In the genomic region with DNA sequence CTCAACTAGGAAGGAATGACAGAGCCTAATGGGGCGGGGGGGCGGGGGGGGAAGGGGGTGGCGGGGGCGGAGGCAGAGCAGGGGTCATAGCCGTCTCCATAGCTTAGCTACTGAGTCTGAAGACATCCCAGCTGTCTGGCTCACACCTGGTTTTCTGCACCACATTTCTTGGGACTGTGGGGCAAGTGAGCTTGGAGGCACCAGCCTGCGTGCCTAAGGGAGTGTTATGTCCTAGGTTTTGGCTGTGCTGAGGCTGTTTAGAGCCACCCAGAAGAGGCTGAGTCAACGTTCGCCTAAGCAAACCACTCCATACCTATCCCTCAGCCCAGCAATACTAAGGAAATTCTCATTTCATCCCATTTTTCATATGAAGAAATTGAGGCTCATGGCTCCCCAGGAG, we compare ENCODE assay signal across 8 cellular contexts. TPM values are rescaled to one million over a fixed set of nuclear protein-coding genes. Genes with fewer than 3 reads are reported as not detected.
DNase-seq lines count a peak whose midpoint lies in the region; ATAC-seq and TF ChIP-seq lines count a peak whose summit lies in the region.

No MANE protein-coding gene starts in this region.

- DNase-seq in Daoy (ENCODE audit: low read depth) (peak; percentile 38), WTC11 (ENCODE audit: low spot score) (no peak), foreskin keratinocyte (no peak), progenitor cell of endocrine pancreas (ENCODE audit: low spot score, unreplicated experiment) (no peak), NCI-H1694 treated with DMSO at 0.1 percent for 48 hours (lab: John Stamatoyannopoulos, UW) (no peak), mucosa of gallbladder (ENCODE audit: low spot score) (no peak), NCI-H1417 (lab: John Stamatoyannopoulos, UW) (no peak)
- no peak for DNase-seq in effector memory CD4-positive, alpha-beta T cell

- H3K4me1 ChIP-seq in foreskin keratinocyte = peaks cover 4% of the 10 kb centered on the region
- H3K4me1 ChIP-seq in effector memory CD4-positive, alpha-beta T cell (ENCODE audit: control insufficient read depth, insufficient read depth, low read length, poor library complexity, severe bottlenecking) = peaks cover 20% of the 10 kb centered on the region

- CTCF ChIA-PET in WTC11 (lab: Charles Lee) = interaction anchor here (0.5 to 1.0 kb wide), 6 partner anchors 23 to 64 kb away, joined by 3 read pairs; a partner anchor contains a TSS

- peaks cover 65% of the 10 kb centered on the region for H3K4me1 Mint-ChIP-seq in WTC11
- peaks cover 24% of the 10 kb centered on the region for H3K4me1 Mint-ChIP-seq in progenitor cell of endocrine pancreas (ENCODE audit: low read depth)

- H3K27ac ChIP-seq in foreskin keratinocyte = no peak overlapping the region
- H3K27ac ChIP-seq in effector memory CD4-positive, alpha-beta T cell (ENCODE audit: insufficient read depth, low read length, poor library complexity, severe bottlenecking) = no peak overlapping the region

- no peak for TF ChIP-seq CTCF in WTC11 (IDR thresholded peaks at IDR 0.05)
- TF ChIP-seq CTCF in foreskin keratinocyte (conservative IDR thresholded peaks at IDR 0.05) = no peak
- no peak for TF ChIP-seq CTCF in progenitor cell of endocrine pancreas (IDR thresholded peaks at IDR 0.05; ENCODE audit: unreplicated experiment)

- H3K4me3 Mint-ChIP-seq in WTC11 (peak overlapping the region; percentile 91), progenitor cell of endocrine pancreas (ENCODE audit: low read depth) (peak overlapping the region; percentile 85)

- H3K4me3 ChIP-seq in effector memory CD4-positive, alpha-beta T cell (ENCODE audit: insufficient read depth, low read depth, low read length, poor library complexity, severe bottlenecking) = no peak overlapping the region

- no peaks in the 10 kb centered on the region for H3K9me3 Mint-ChIP-seq in WTC11
- H3K9me3 Mint-ChIP-seq in progenitor cell of endocrine pancreas (ENCODE audit: low read depth) = no peaks in the 10 kb centered on the region

- no peak overlapping the region for H3K27ac Mint-ChIP-seq in WTC11
- H3K27ac Mint-ChIP-seq in progenitor cell of endocrine pancreas = no peak overlapping the region

- peaks cover 60% of the 10 kb centered on the region for H3K27me3 ChIP-seq in foreskin keratinocyte
- H3K27me3 ChIP-seq in effector memory CD4-positive, alpha-beta T cell (replicated peaks; ENCODE audit: control insufficient read depth, insufficient read depth, low read length, poor library complexity, severe bottlenecking) = peaks cover 21% of the 10 kb centered on the region

- POLR2A ChIA-PET in WTC11 (lab: Charles Lee) = interaction anchor here (1.7 kb wide), 1 partner anchor 33 kb away, joined by 11 read pairs; no protein-coding TSS in a partner anchor

- H3K27me3 Mint-ChIP-seq in WTC11 (ENCODE audit: low read depth) = peaks cover 24% of the 10 kb centered on the region
- H3K27me3 Mint-ChIP-seq in progenitor cell of endocrine pancreas = peaks cover 29% of the 10 kb centered on the region

- ATAC-seq in WTC11 (no peak), foreskin keratinocyte (peak; percentile 2)

- H3K36me3 Mint-ChIP-seq in WTC11 (no peaks in the 10 kb centered on the region), progenitor cell of endocrine pancreas (ENCODE audit: insufficient read depth) (no peaks in the 10 kb centered on the region)

- H3K9me3 ChIP-seq in effector memory CD4-positive, alpha-beta T cell (ENCODE audit: control insufficient read depth, low read length) = no peaks in the 10 kb centered on the region

- no peaks in the 10 kb centered on the region for H3K36me3 ChIP-seq in effector memory CD4-positive, alpha-beta T cell (ENCODE audit: control insufficient read depth, insufficient read depth, low read length)

TF ChIP-seq in WTC11, 78 proteins besides CTCF, POLR2A, EP300 and RAD21:
- no peak for TF ChIP-seq PRRX2 (CRISPR knock-in tag; IDR thresholded peaks at IDR 0.05)
- no peak for TF ChIP-seq EMX1 (CRISPR knock-in tag; IDR thresholded peaks at IDR 0.05)
- TF ChIP-seq, protein P1, sequence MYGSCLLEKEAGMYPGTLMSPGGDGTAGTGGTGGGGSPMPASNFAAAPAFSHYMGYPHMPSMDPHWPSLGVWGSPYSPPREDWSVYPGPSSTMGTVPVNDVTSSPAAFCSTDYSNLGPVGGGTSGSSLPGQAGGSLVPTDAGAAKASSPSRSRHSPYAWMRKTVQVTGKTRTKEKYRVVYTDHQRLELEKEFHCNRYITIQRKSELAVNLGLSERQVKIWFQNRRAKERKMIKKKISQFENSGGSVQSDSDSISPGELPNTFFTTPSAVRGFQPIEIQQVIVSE (CRISPR knock-in tag; IDR thresholded peaks at IDR 0.05; ENCODE audit: borderline replicate concordance) = no peak
- TF ChIP-seq TCF7 (CRISPR knock-in tag; IDR thresholded peaks at IDR 0.05; ENCODE audit: low read depth) = no peak
- TF ChIP-seq ZNF671 (CRISPR knock-in tag; IDR thresholded peaks at IDR 0.05) = no peak
- no peak for TF ChIP-seq GABPB1 (CRISPR knock-in tag; IDR thresholded peaks at IDR 0.05)
- TF ChIP-seq ZNF121 (CRISPR knock-in tag; IDR thresholded peaks at IDR 0.05) = no peak
- no peak for TF ChIP-seq CREB1 (CRISPR knock-in tag; IDR thresholded peaks at IDR 0.05)
- TF ChIP-seq, protein P2, sequence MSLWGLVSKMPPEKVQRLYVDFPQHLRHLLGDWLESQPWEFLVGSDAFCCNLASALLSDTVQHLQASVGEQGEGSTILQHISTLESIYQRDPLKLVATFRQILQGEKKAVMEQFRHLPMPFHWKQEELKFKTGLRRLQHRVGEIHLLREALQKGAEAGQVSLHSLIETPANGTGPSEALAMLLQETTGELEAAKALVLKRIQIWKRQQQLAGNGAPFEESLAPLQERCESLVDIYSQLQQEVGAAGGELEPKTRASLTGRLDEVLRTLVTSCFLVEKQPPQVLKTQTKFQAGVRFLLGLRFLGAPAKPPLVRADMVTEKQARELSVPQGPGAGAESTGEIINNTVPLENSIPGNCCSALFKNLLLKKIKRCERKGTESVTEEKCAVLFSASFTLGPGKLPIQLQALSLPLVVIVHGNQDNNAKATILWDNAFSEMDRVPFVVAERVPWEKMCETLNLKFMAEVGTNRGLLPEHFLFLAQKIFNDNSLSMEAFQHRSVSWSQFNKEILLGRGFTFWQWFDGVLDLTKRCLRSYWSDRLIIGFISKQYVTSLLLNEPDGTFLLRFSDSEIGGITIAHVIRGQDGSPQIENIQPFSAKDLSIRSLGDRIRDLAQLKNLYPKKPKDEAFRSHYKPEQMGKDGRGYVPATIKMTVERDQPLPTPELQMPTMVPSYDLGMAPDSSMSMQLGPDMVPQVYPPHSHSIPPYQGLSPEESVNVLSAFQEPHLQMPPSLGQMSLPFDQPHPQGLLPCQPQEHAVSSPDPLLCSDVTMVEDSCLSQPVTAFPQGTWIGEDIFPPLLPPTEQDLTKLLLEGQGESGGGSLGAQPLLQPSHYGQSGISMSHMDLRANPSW (CRISPR knock-in tag; conservative IDR thresholded peaks at IDR 0.05; ENCODE audit: low read depth) = no peak
- TF ChIP-seq JAZF1 (CRISPR knock-in tag; IDR thresholded peaks at IDR 0.05) = no peak
- TF ChIP-seq, protein P3, sequence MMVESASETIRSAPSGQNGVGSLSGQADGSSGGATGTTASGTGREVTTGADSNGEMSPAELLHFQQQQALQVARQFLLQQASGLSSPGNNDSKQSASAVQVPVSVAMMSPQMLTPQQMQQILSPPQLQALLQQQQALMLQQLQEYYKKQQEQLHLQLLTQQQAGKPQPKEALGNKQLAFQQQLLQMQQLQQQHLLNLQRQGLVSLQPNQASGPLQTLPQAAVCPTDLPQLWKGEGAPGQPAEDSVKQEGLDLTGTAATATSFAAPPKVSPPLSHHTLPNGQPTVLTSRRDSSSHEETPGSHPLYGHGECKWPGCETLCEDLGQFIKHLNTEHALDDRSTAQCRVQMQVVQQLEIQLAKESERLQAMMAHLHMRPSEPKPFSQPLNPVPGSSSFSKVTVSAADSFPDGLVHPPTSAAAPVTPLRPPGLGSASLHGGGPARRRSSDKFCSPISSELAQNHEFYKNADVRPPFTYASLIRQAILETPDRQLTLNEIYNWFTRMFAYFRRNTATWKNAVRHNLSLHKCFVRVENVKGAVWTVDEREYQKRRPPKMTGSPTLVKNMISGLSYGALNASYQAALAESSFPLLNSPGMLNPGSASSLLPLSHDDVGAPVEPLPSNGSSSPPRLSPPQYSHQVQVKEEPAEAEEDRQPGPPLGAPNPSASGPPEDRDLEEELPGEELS (CRISPR knock-in tag; IDR thresholded peaks at IDR 0.05) = no peak
- no peak for TF ChIP-seq ESRRA (CRISPR knock-in tag; IDR thresholded peaks at IDR 0.05; ENCODE audit: borderline replicate concordance)
- TF ChIP-seq KAT7 (CRISPR knock-in tag; IDR thresholded peaks at IDR 0.05; ENCODE audit: borderline replicate concordance) = no peak
- no peak for TF ChIP-seq ATF1 (CRISPR knock-in tag; IDR thresholded peaks at IDR 0.05)
- TF ChIP-seq ELF4 (CRISPR knock-in tag; IDR thresholded peaks at IDR 0.05; ENCODE audit: low read depth) = no peak
- no peak for TF ChIP-seq ZNF232 (CRISPR knock-in tag; IDR thresholded peaks at IDR 0.05)
- no peak for TF ChIP-seq ZNF416 (CRISPR knock-in tag; IDR thresholded peaks at IDR 0.05)

RNA-seq across cellular contexts. Expression of a gene that starts 1.4 kb away (rescaled TPM):
- 0.46 and 0.71 TPM in 2 replicates for total RNA-seq in Daoy (2014; rRNA removed; shearing (Covaris generic))
- total RNA-seq in WTC11 (2021) (59.1 to 72.9 TPM (median 66.0 TPM) in 3 replicates), foreskin keratinocyte (1.7 and 1.9 TPM in 2 replicates), progenitor cell of endocrine pancreas (30.4 and 37.9 TPM in 2 replicates), mucosa of gallbladder (11.7 TPM)
- 0.39 and 0.56 TPM in 2 replicates for polyA plus RNA-seq in foreskin keratinocyte

RNA-seq across cellular contexts. Expression of a gene that starts 36.0 kb away (rescaled TPM):
- 0.11 TPM in 1 of 2 replicates, not detected in the other for total RNA-seq in Daoy (2014; rRNA removed; shearing (Covaris generic))
- total RNA-seq in WTC11 (2021) = 4.5 to 5.6 TPM (median 4.8 TPM) in 3 replicates
- total RNA-seq in foreskin keratinocyte = 0.25 TPM in 1 of 2 replicates, not detected in the other
- 0.17 and 0.26 TPM in 2 replicates for polyA plus RNA-seq in foreskin keratinocyte
- 0.80 and 0.96 TPM in 2 replicates for total RNA-seq in progenitor cell of endocrine pancreas
- total RNA-seq in mucosa of gallbladder = 0.52 TPM
